In genomic region chr9:93582550-93582949, GRCh38 we compare ENCODE assay signal across 24 cellular contexts. TPM values are rescaled to one million over a fixed set of nuclear protein-coding genes. Genes with fewer than 3 reads are reported as not detected.
DNase-seq lines count a peak whose midpoint lies in the region; ATAC-seq, FAIRE-seq and TF ChIP-seq lines count a peak whose summit lies in the region.
"Had no signal": no experiment of that assay in that cellular context is flagged by ENCODE, and none has a peak within 500 bp of the region (broad histone marks: within the 10 kb centered on the region; RNA-seq: fewer than 3 reads in every experiment).

No MANE protein-coding gene starts in this region.

- H3K27me3 ChIP-seq in right atrium auricular region (no peaks in the 10 kb centered on the region), aorta (ENCODE audit: control insufficient read depth in 1 of 2, insufficient read depth in 2 of 2, low read length in 1 of 2) (no peaks in the 10 kb centered on the region)
- H3K27me3 ChIP-seq: uterus had no signal

- H3K27ac ChIP-seq in right atrium auricular region: peak overlapping the region; percentile 89
- H3K27ac ChIP-seq in aorta (ENCODE audit: low read depth in 1 of 2, low read length in 2 of 2): no peak overlapping the region
- H3K27ac ChIP-seq: uterus had no signal

- ATAC-seq in left ventricle myocardium superior: no peak
- ATAC-seq in aorta (ENCODE audit: low FRiP score): no peak
- no peak for ATAC-seq in GM18511 (IDR thresholded peaks at IDR 0.05; ENCODE audit: unreplicated experiment)
- ATAC-seq: activated naive CD4-positive, alpha-beta T cell treated with anti-CD3 and anti-CD28 coated beads, Interleukin-2, amount 50 U/mL, for 72 hours; Panc1 had no signal

- no peaks in the 10 kb centered on the region for H3K36me3 Mint-ChIP-seq in chondrocyte (ENCODE audit: low read depth)
- peaks cover 14% of the 10 kb centered on the region for H3K36me3 Mint-ChIP-seq in neural crest cell (ENCODE audit: low read depth)
- H3K36me3 Mint-ChIP-seq: WTC11 had no signal

- H3K9me3 ChIP-seq in right atrium auricular region (no peaks in the 10 kb centered on the region), aorta (ENCODE audit: control insufficient read depth, low read length) (no peaks in the 10 kb centered on the region)
- H3K9me3 ChIP-seq: uterus had no signal

- H3K9me3 Mint-ChIP-seq in chondrocyte (ENCODE audit: low read depth): peaks cover 9% of the 10 kb centered on the region
- peaks cover 4% of the 10 kb centered on the region for H3K9me3 Mint-ChIP-seq in neural crest cell

- intact Hi-C loops in left ventricle myocardium superior (cut with micrococcal nuclease) (no loop called here), aorta (cut with DNase I) (no loop called here)

- no peaks in the 10 kb centered on the region for H3K36me3 ChIP-seq in right atrium auricular region
- no peaks in the 10 kb centered on the region for H3K36me3 ChIP-seq in aorta (ENCODE audit: control insufficient read depth in 1 of 2, insufficient read depth in 2 of 2, low read length in 1 of 2)
- H3K36me3 ChIP-seq: uterus had no signal

- no peak for FAIRE-seq in GM19239 (lab: Jason Lieb, UNC)

- H3K4me3 Mint-ChIP-seq in chondrocyte (ENCODE audit: unreplicated experiment) (no peak overlapping the region), neural crest cell (peak overlapping the region; percentile 47)
- H3K4me3 Mint-ChIP-seq: WTC11 had no signal

- DNase-seq in right atrium auricular region (ENCODE audit: low spot score) (no peak), left ventricle myocardium superior (no peak), chondrocyte (ENCODE audit: low spot score) (no peak), neural crest cell (ENCODE audit: low read depth, low spot score) (no peak), aorta (peak; percentile 2 to 37), GM19239 (ENCODE audit: insufficient read length, low spot score) (no peak), iPS-NIHi11 (ENCODE audit: low spot score) (no peak)
- DNase-seq: ACHN; activated CD8-positive, alpha-beta memory T cell treated with anti-CD3 and anti-CD28 coated beads, Interleukin-2, amount 50 U/mL, for 4 hours; Calu3; cerebellar nuclear complex; EL; glutamatergic neuron; midbrain; NK-92 treated with Interleukin-12 subunit alpha and Interleukin-12 subunit beta, amount 100 ng/mL, for 24 hours; SIG-M5; SW 1271; T1000; uterus had no signal

- 70 to 71% methylated on average over 3 of the region's 3 CpGs for WGBS in aorta, 2 donors

- peaks cover 53% of the 10 kb centered on the region for H3K4me1 Mint-ChIP-seq in chondrocyte (ENCODE audit: low read depth)
- H3K4me1 Mint-ChIP-seq in neural crest cell: peaks cover 59% of the 10 kb centered on the region

- H3K4me3 ChIP-seq in right atrium auricular region: no peak overlapping the region
- no peak overlapping the region for H3K4me3 ChIP-seq in aorta (ENCODE audit: low read length in 2 of 2)
- H3K4me3 ChIP-seq: uterus had no signal

- H3K4me1 ChIP-seq in right atrium auricular region: peaks cover 0 to 74% of the 10 kb centered on the region in 2 donors
- no peaks in the 10 kb centered on the region for H3K4me1 ChIP-seq in aorta (ENCODE audit: control insufficient read depth in 1 of 2, insufficient read depth in 2 of 2, low read length in 2 of 2)

- TF ChIP-seq CTCF in right atrium auricular region (IDR thresholded peaks at IDR 0.05): no peak
- no peak for TF ChIP-seq CTCF in chondrocyte (IDR thresholded peaks at IDR 0.05)
- no peak for TF ChIP-seq CTCF in neural crest cell (conservative IDR thresholded peaks at IDR 0.05)

- H3K27me3 Mint-ChIP-seq in chondrocyte (ENCODE audit: low read depth): no peaks in the 10 kb centered on the region
- no peaks in the 10 kb centered on the region for H3K27me3 Mint-ChIP-seq in neural crest cell (ENCODE audit: low read depth)
- H3K27me3 Mint-ChIP-seq: IgD-negative memory B cell had no signal

- H3K27ac Mint-ChIP-seq in chondrocyte (ENCODE audit: unreplicated experiment) (peak overlapping the region; percentile 25), neural crest cell (ENCODE audit: unreplicated experiment) (no peak overlapping the region)
- H3K27ac Mint-ChIP-seq: activated naive CD4-positive, alpha-beta T cell treated with anti-CD3 and anti-CD28 coated beads, Interleukin-2, amount 50 U/mL, for 72 hours; IgD-negative memory B cell; WTC11 had no signal

RNA-seq across cellular contexts. Expression of gene PHF2, which starts 6.2 kb away (rescaled TPM):
- total RNA-seq in right atrium auricular region: 10 to 100 TPM; 24.7 to 29.3 TPM
- total RNA-seq in left ventricle myocardium superior: 32.0 TPM
- 28.5 to 30.1 TPM (median 29.4 TPM) in 3 replicates for total RNA-seq in chondrocyte
- total RNA-seq in neural crest cell: 34.4 and 34.7 TPM in 2 replicates
- total RNA-seq in aorta: 10 to 100 TPM; 29.2 to 32.4 TPM
- polyA plus RNA-seq in aorta: 10 to 100 TPM; 10.3 to 26.7 TPM

Comparison
In these comparisons a context has a peak if more than half of its experiments do, and no peak if none do; other contexts are left out.
1. DNase-seq: peak in aorta (2 of 2); none in right atrium auricular region (single experiment), left ventricle myocardium superior (single experiment), chondrocyte (single experiment), neural crest cell (single experiment), GM19239 (single experiment) and iPS-NIHi11 (single experiment).
2. H3K27ac ChIP-seq: peak in right atrium auricular region (2 of 2); none in aorta (0 of 2).